In the genomic region with DNA sequence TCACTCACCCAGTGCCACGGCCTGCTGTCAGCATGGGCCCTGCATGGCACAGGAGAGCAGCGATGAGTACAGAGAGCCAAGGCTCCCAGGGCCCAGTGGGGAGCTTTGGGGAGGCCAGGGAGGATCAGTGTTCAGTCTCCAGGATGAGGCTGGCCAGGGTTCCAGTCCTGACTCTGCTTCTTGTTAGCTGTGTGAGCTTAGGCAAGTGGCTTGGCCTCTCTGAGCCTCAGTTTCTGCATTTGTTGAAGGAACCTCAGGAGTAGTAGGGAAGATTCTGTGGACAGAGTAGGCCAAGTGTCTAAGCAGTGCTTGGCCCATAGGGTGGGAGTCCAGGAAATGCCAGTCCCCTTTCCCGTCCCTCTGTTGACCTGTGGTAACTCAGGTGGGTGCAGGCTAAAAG, we compare ENCODE assay signal across 1 cellular context.
TF ChIP-seq lines count a peak whose summit lies in the region.

No MANE protein-coding gene starts in this region.

TF ChIP-seq in endothelial cell of umbilical vein, 7 proteins besides CTCF, POLR2A, EP300 and RAD21 (continued from another document):
- no peak for TF ChIP-seq EZH2 (IDR thresholded peaks at IDR 0.05; ENCODE audit: borderline replicate concordance, low read depth, low read length, severe bottlenecking)
- no peak for TF ChIP-seq GATA2 (IDR thresholded peaks at IDR 0.05; ENCODE audit: insufficient read depth, insufficient read length, low read depth, low read length)
- TF ChIP-seq JUN (IDR thresholded peaks at IDR 0.05; ENCODE audit: borderline replicate concordance, insufficient read depth, insufficient read length, low read depth), result no peak
